Comparison of ENCODE assay signal across 14 cellular contexts in the genomic region with DNA sequence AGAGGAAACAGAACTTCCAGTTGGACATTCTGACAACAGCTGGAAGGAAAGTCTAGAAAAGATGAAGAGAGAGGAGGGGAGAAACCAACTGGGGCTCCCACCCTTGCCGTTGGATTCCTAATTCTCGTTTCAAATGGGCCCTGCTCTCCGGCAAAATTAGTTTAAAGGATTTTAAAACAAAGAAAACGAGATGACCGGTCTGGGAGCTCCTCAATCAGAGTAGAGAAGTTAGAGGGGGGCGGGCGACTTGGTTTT. TPM values are rescaled to one million over a fixed set of nuclear protein-coding genes. Genes with fewer than 3 reads are reported as not detected.
DNase-seq lines count a peak whose midpoint lies in the region; ATAC-seq, FAIRE-seq and TF ChIP-seq lines count a peak whose summit lies in the region.
"Had no signal": no experiment of that assay in that cellular context is flagged by ENCODE, and none has a peak within 500 bp of the region (broad histone marks: within the 10 kb centered on the region; RNA-seq: fewer than 3 reads in every experiment).

No MANE protein-coding gene starts in this region.

- no peak for TF ChIP-seq RAD21 in GM12878 (IDR thresholded peaks at IDR 0.05; ENCODE audit: insufficient read depth, low read depth, low read length)

- POLR2A ChIA-PET in GM12878 (lab: Charles Lee): no interaction called here
- POLR2A ChIA-PET in OCI-LY7 (lab: Charles Lee): no interaction called here

- CTCF ChIA-PET in GM12878 (lab: Yijun Ruan, JAX) (interaction anchor here (0.7 kb wide), 1 partner anchor 21 kb away, joined by 3 read pairs; no protein-coding TSS in a partner anchor), OCI-LY7 (lab: Charles Lee; ENCODE audit: unreplicated experiment) (no interaction called here)

- TF ChIP-seq POLR2A in GM12878 (IDR thresholded peaks at IDR 0.05; ENCODE audit: low read depth, low read length): no peak

- RAD21 ChIA-PET in GM12878 (lab: Charles Lee; ENCODE audit: unreplicated experiment): no interaction called here

- SMC1A ChIA-PET in GM12878 (lab: Charles Lee; ENCODE audit: uncharacterized antibody, unreplicated experiment): no interaction called here

- ATAC-seq in GM12878: no peak
- ATAC-seq in HG02759 (IDR thresholded peaks at IDR 0.05; ENCODE audit: unreplicated experiment): no peak

- peaks cover 3% of the 10 kb centered on the region in 2 donors for H3K36me3 Mint-ChIP-seq in CD14-positive monocyte
- H3K36me3 Mint-ChIP-seq in nephron (ENCODE audit: low read depth): no peaks in the 10 kb centered on the region

- H3K9me2 ChIP-seq in OCI-LY7 (ENCODE audit: insufficient read depth, low read length): no peaks in the 10 kb centered on the region

- H3K9me3 ChIP-seq in GM12878 (replicated peaks; ENCODE audit: control insufficient read depth, insufficient read depth, low read length) (no peaks in the 10 kb centered on the region; the same call in 2 of the 3 replicates), OCI-LY7 (ENCODE audit: low read length) (no peaks in the 10 kb centered on the region)
- H3K9me3 ChIP-seq: sigmoid colon had no signal

- peaks cover 26 to 31% of the 10 kb centered on the region in 2 experiments for H3K27me3 ChIP-seq in GM12878 (replicated peaks in 1 of 2; ENCODE audit: control insufficient read depth in 2 of 2, insufficient read depth in 2 of 2, low read length in 1 of 2)

- H3K27ac ChIP-seq in GM12878 (ENCODE audit: control insufficient read depth, insufficient read depth) (no peak overlapping the region), OCI-LY7 (ENCODE audit: low read depth, low read length, poor library complexity, severe bottlenecking) (no peak overlapping the region)
- H3K27ac ChIP-seq: sigmoid colon had no signal

- H3K4me3 ChIP-seq in GM12878 (no peak overlapping the region), OCI-LY7 (ENCODE audit: low read depth, low read length, poor library complexity, severe bottlenecking) (no peak overlapping the region)

- intact Hi-C loops in CD14-positive monocyte (cut with micrococcal nuclease): no loop called here
- intact Hi-C loops in GM12878 (cut with micrococcal nuclease; ENCODE audit: unreplicated experiment): no loop called here
- intact Hi-C loops in OCI-LY7 (cut with micrococcal nuclease; ENCODE audit: unreplicated experiment): no loop called here

- BruUV-seq in GM12878 (replicated peaks; lab: Mats Ljungman, UMichigan) (no TSS peak), OCI-LY7 (replicated peaks; lab: Mats Ljungman, UMichigan) (no TSS peak)

- H3K27ac Mint-ChIP-seq in CD14-positive monocyte: no peak overlapping the region
- no peak overlapping the region for H3K27ac Mint-ChIP-seq in nephron

- DNase-seq in CD14-positive monocyte (ENCODE audit: low spot score): no peak
- DNase-seq in GM13976 (ENCODE audit: low spot score): peak; percentile 31
- no peak for DNase-seq in GM12878 (ENCODE audit: low read depth, low spot score)
- DNase-seq in mesenteric fat pad (ENCODE audit: low spot score): no peak
- DNase-seq in OCI-LY7 (ENCODE audit: low spot score): no peak
- DNase-seq in putamen (ENCODE audit: low spot score): no peak
- DNase-seq: activated gamma-delta T cell treated with Interleukin-2 at 50 U/mL for 16 hours, IMR-90, NCI-H146, sigmoid colon had no signal

- in situ Hi-C loops in GM13976 (cut with MboI; ENCODE audit: low sequenced_read_pairs, unreplicated experiment): no loop called here
- in situ Hi-C loops in GM12878 (cut with MboI): no loop called here

- peaks cover 82 to 94% (median 89%) of the 10 kb centered on the region in 3 donors for H3K27me3 Mint-ChIP-seq in CD14-positive monocyte (ENCODE audit: low read depth in 3 of 3)
- peaks cover 93% of the 10 kb centered on the region for H3K27me3 Mint-ChIP-seq in nephron (ENCODE audit: low read depth)

- peak overlapping the region; percentile 74 to 86 for H3K4me3 Mint-ChIP-seq in CD14-positive monocyte
- peak overlapping the region; percentile 57 to 85 (median 63) for H3K4me3 Mint-ChIP-seq in nephron

- TF ChIP-seq CTCF in CD14-positive monocyte (IDR thresholded peaks at IDR 0.05) (no peak), GM13976 (IDR thresholded peaks at IDR 0.05; ENCODE audit: borderline replicate concordance, control extremely low read depth, extremely low read depth, insufficient read depth, missing control alignments) (no peak), GM12878 (IDR thresholded peaks at IDR 0.05 in 2 of 3, conservative IDR thresholded peaks at IDR 0.05 in 1 of 3; ENCODE audit: control insufficient read depth in 2 of 3, extremely low read depth in 1 of 3, insufficient read depth in 1 of 3, low read depth in 3 of 3, low read length in 3 of 3) (no peak), nephron (IDR thresholded peaks at IDR 0.05; ENCODE audit: unreplicated experiment in 3 of 3) (no peak), OCI-LY7 (conservative IDR thresholded peaks at IDR 0.05; ENCODE audit: low read length) (no peak)

- H3K4me1 ChIP-seq in GM12878 (ENCODE audit: control insufficient read depth, insufficient read depth, low read length) (no peaks in the 10 kb centered on the region), OCI-LY7 (ENCODE audit: insufficient read depth, low read length, poor library complexity, severe bottlenecking) (no peaks in the 10 kb centered on the region)

- no peak for TF ChIP-seq EP300 in GM12878 (IDR thresholded peaks at IDR 0.05; ENCODE audit: borderline replicate concordance in 1 of 2, control insufficient read depth in 1 of 2, low read depth in 2 of 2, low read length in 2 of 2)

- H3K4me2 ChIP-seq in GM12878 (ENCODE audit: control insufficient read depth, insufficient read depth) (no peak overlapping the region), OCI-LY7 (ENCODE audit: low read length) (no peak overlapping the region)

- H3K36me3 ChIP-seq in GM12878 (ENCODE audit: control insufficient read depth in 2 of 2, insufficient read depth in 2 of 2, low read length in 1 of 2) (no peaks in the 10 kb centered on the region), OCI-LY7 (ENCODE audit: insufficient read depth, low read length) (no peaks in the 10 kb centered on the region)
- H3K36me3 ChIP-seq: sigmoid colon had no signal

- no peak overlapping the region for H3K9ac ChIP-seq in GM12878 (ENCODE audit: control insufficient read depth, insufficient read depth, low read length)

- no peak for FAIRE-seq in GM12878 (lab: Jason Lieb, UNC)

- H2AFZ ChIP-seq in GM12878 (ENCODE audit: control insufficient read depth, low read depth, low read length) (no peak overlapping the region), OCI-LY7 (ENCODE audit: low read length) (no peak overlapping the region)

- H3K4me1 Mint-ChIP-seq in CD14-positive monocyte: peaks cover 24% of the 10 kb centered on the region
- peaks cover 29% of the 10 kb centered on the region for H3K4me1 Mint-ChIP-seq in nephron

- H3K79me2 ChIP-seq in GM12878 (ENCODE audit: control insufficient read depth, insufficient read depth, low read length): no peaks in the 10 kb centered on the region
- no peaks in the 10 kb centered on the region for H3K79me2 ChIP-seq in OCI-LY7 (ENCODE audit: insufficient read depth, low read depth, low read length)

- H3K9me3 Mint-ChIP-seq in CD14-positive monocyte (peaks cover 2 to 56% (median 29%) of the 10 kb centered on the region in 7 donors), nephron (peaks cover 5% of the 10 kb centered on the region)

- H4K20me1 ChIP-seq in GM12878 (ENCODE audit: control insufficient read depth, insufficient read depth) (0 out of 2 replicates have a peak, but pooled peaks cover 2% of the 10 kb centered on the region), OCI-LY7 (ENCODE audit: insufficient read depth, low read length) (no peaks in the 10 kb centered on the region)

- WGBS in GM12878 (ENCODE audit: insufficient coverage, insufficient replicate concordance, low lambda C conversion rate, missing lambda C conversion rate): 11% methylated on average over 7 of the region's 7 CpGs

RNA-seq across cellular contexts. Expression of gene EN2, which starts 1.5 kb away (rescaled TPM):
- polyA plus RNA-seq in CD14-positive monocyte (not detected), GM12878 (2011; rRNA removed) (not detected in 2 replicates), GM12878 (2014; fragmentation: Illumina TruSeq; extraction: Trizol) (not detected in 2 replicates), GM12878 (2014; fragmentation: Nextera tagmentation; extraction: Ambion mirVana) (not detected), GM12878 (2014; rRNA removed) (not detected in 2 replicates), GM12878 (2016; fragmentation: Nextera tagmentation; extraction: Ambion mirVana) (not detected)
- total RNA-seq in GM12878 (2013; cell fraction: nucleolus; rRNA removed): not detected in 2 replicates
- total RNA-seq in GM12878 (2014; rRNA removed) (not detected in 2 replicates), GM12878 (2014; rRNA removed; fragmentation: Illumina TruSeq; extraction: Trizol) (not detected in 2 replicates), GM12878 (2021) (not detected in 2 replicates), mesenteric fat pad (0.22 TPM), OCI-LY7 (2022) (not detected in 2 replicates)
- polyA plus RNA-seq in GM12878 (2011; ENCODE audit: low read depth): not detected
- not detected in 2 replicates for polyA plus RNA-seq in GM12878 (2011; cell fraction: cytosol; rRNA removed)
- polyA plus RNA-seq in GM12878 (2011; cell fraction: nucleus; rRNA removed): not detected in 2 replicates
- polyA plus RNA-seq in GM12878 (2012): not detected in 2 replicates
- polyA minus RNA-seq in GM12878 (2011; rRNA and poly(A)+ RNA removed): not detected in 2 replicates
- polyA minus RNA-seq in GM12878 (2011; cell fraction: cytosol; rRNA and poly(A)+ RNA removed): not detected in 2 replicates
- not detected in 2 replicates for polyA minus RNA-seq in GM12878 (2011; cell fraction: nucleus; rRNA and poly(A)+ RNA removed)
- not detected in 2 replicates for total RNA-seq in OCI-LY7 (2014; rRNA removed; shearing (Covaris generic))
- total RNA-seq: glomerular endothelial cell, IMR-90, lung microvascular endothelial cell had no signal
- polyA plus RNA-seq: IMR-90, sigmoid colon had no signal
